Comparison of ENCODE assay signal across 8 cellular contexts in genomic region chr9:131733601-131734061, GRCh38. TPM values are rescaled to one million over a fixed set of nuclear protein-coding genes. Genes with fewer than 3 reads are reported as not detected.
A peak's percentile ranks its signal among the peaks of the same experiment; 100 is the strongest.
DNase-seq lines count a peak whose midpoint lies in the region; ATAC-seq and TF ChIP-seq lines count a peak whose summit lies in the region.

No MANE protein-coding gene starts in this region.

- intact Hi-C loops in HCT116 (cut with micrococcal nuclease) (no loop called here), MCF 10A (cut with micrococcal nuclease) (loop anchor here (1.0 to 5.0 kb wide), 2 partner anchors 19 to 81 kb away; no protein-coding TSS in a partner anchor)

- peak overlapping the region; percentile 55 for H3K4me2 ChIP-seq in HCT116 (ENCODE audit: low read length)

- CTCF ChIA-PET in HCT116 (lab: Charles Lee) (no interaction called here), MCF 10A (lab: Yijun Ruan, JAX) (interaction anchor here (0.8 to 1.4 kb wide), 4 partner anchors 16 to 142 kb away, joined by 3 to 4 read pairs (median 3); no protein-coding TSS in a partner anchor)

- H4K20me1 ChIP-seq in HCT116 (ENCODE audit: insufficient read depth), result no peaks in the 10 kb centered on the region

- peak overlapping the region; percentile 52 for H3K27ac ChIP-seq in HCT116 (ENCODE audit: low read depth, low read length)
- H3K27ac ChIP-seq in liver (ENCODE audit: low read depth in 1 of 2, low read length in 2 of 2), result peak overlapping the region; percentile 72 to 81

- no peaks in the 10 kb centered on the region for H3K27me3 Mint-ChIP-seq in MCF 10A (ENCODE audit: insufficient read depth, unreplicated experiment)
- no peaks in the 10 kb centered on the region for H3K27me3 Mint-ChIP-seq in type B pancreatic cell

- H3K9ac ChIP-seq in HCT116 (ENCODE audit: low read length) (no peak overlapping the region; the same call in 1 of the 2 replicates), liver (ENCODE audit: low read depth in 1 of 2, low read length in 2 of 2) (peak overlapping the region in 1 of 2 donors; percentile 23)

- H3K4me1 Mint-ChIP-seq in MCF 10A (ENCODE audit: insufficient read depth, unreplicated experiment) (peaks cover 56% of the 10 kb centered on the region), type B pancreatic cell (ENCODE audit: unreplicated experiment) (peaks cover 62% of the 10 kb centered on the region)

- BruUV-seq in HCT116 (replicated peaks; lab: Mats Ljungman, UMichigan), result no TSS peak
- no TSS peak for BruUV-seq in MCF 10A (replicated peaks; lab: Mats Ljungman, UMichigan)

- no peak for TF ChIP-seq POLR2A in HCT116 (IDR thresholded peaks at IDR 0.05; ENCODE audit: borderline replicate concordance, extremely low read depth, insufficient read depth, insufficient read length)

- RAD21 ChIA-PET in HCT116 (lab: Charles Lee; ENCODE audit: low non-redundant PET in 1 of 2, low total read pairs in 2 of 2, uncharacterized antibody in 2 of 2, unreplicated experiment in 2 of 2), result no interaction called here

- H3K4me3 Mint-ChIP-seq in MCF 10A (ENCODE audit: unreplicated experiment) (peak overlapping the region; percentile 52), type B pancreatic cell (peak overlapping the region; percentile 7)

- no peak overlapping the region for H2AFZ ChIP-seq in HCT116 (ENCODE audit: low read depth, low read length, poor library complexity, severe bottlenecking)

- H3K27ac Mint-ChIP-seq in MCF 10A (ENCODE audit: low read depth, unreplicated experiment) (peak overlapping the region; percentile 72), type B pancreatic cell (peak overlapping the region; percentile 64)

- POLR2A ChIA-PET in HCT116 (lab: Charles Lee), result interaction anchor here (1.4 kb wide), 1 partner anchor 55 kb away, joined by 4 read pairs; no protein-coding TSS in a partner anchor
- POLR2A ChIA-PET in MCF 10A (lab: Yijun Ruan, JAX), result interaction anchor here (0.9 to 4.7 kb wide), 11 partner anchors 19 to 360 kb away, joined by 3 to 57 read pairs (median 11); no protein-coding TSS in a partner anchor

- TF ChIP-seq RAD21 in HCT116 (IDR thresholded peaks at IDR 0.05; ENCODE audit: low read depth), result no peak
- TF ChIP-seq RAD21 in liver (IDR thresholded peaks at IDR 0.05), result no peak

- no peaks in the 10 kb centered on the region for H3K27me3 ChIP-seq in HCT116 (ENCODE audit: insufficient read depth, low read length)
- no peaks in the 10 kb centered on the region for H3K27me3 ChIP-seq in liver (ENCODE audit: control insufficient read depth in 4 of 4, insufficient read depth in 4 of 4, low read length in 3 of 4)

- H3K9me2 ChIP-seq in HCT116 (ENCODE audit: insufficient read depth), result no peaks in the 10 kb centered on the region

- H3K9me3 ChIP-seq in HCT116 (ENCODE audit: control insufficient read depth in 1 of 2, insufficient read depth in 1 of 2, low read depth in 1 of 2, low read length in 2 of 2) (no peaks in the 10 kb centered on the region), liver (ENCODE audit: control insufficient read depth in 4 of 4, low read length in 3 of 4) (no peaks in the 10 kb centered on the region)

- DNase-seq in AG10803 (ENCODE audit: low read depth), result peak; percentile 94
- no peak for DNase-seq in HCT116 (ENCODE audit: low read depth, low spot score)
- peak; percentile 90 for DNase-seq in MCF 10A (ENCODE audit: unreplicated experiment)
- no peak for DNase-seq in type B pancreatic cell (ENCODE audit: extremely low spot score, unreplicated experiment)
- no peak for DNase-seq in NCI-H1048 (lab: John Stamatoyannopoulos, UW)

- H3K36me3 Mint-ChIP-seq in MCF 10A (ENCODE audit: insufficient read depth, unreplicated experiment) (peaks cover 4% of the 10 kb centered on the region), type B pancreatic cell (peaks cover 9% of the 10 kb centered on the region)

- WGBS in liver, result 73% methylated on average over 15 of the region's 15 CpGs

- no peaks in the 10 kb centered on the region for H3K9me3 Mint-ChIP-seq in MCF 10A (ENCODE audit: unreplicated experiment)
- H3K9me3 Mint-ChIP-seq in type B pancreatic cell, result no peaks in the 10 kb centered on the region

- H3K79me2 ChIP-seq in HCT116 (ENCODE audit: insufficient read depth, low read length), result peaks cover 88% of the 10 kb centered on the region

- H3K4me3 ChIP-seq in AG10803 (ENCODE audit: low read length) (no peak overlapping the region), HCT116 (replicated peaks in 1 of 2; ENCODE audit: low read depth in 1 of 2, low read length in 2 of 2) (no peak overlapping the region), liver (ENCODE audit: low read depth in 1 of 3, low read length in 3 of 3) (no peak overlapping the region)

- peak; percentile 79 for ATAC-seq in HCT116
- ATAC-seq in SK-N-SH treated with all-trans-retinoic acid at 6 μM for 48 hours, result peak; percentile 97
- no peak for ATAC-seq in HG03565 (IDR thresholded peaks at IDR 0.05; ENCODE audit: unreplicated experiment)

- TF ChIP-seq CTCF in AG10803 (conservative IDR thresholded peaks at IDR 0.05; ENCODE audit: low read length) (no peak), HCT116 (IDR thresholded peaks at IDR 0.05 in 2 of 3, conservative IDR thresholded peaks at IDR 0.05 in 1 of 3; ENCODE audit: borderline replicate concordance in 1 of 3, insufficient read depth in 1 of 3, low read depth in 2 of 3, low read length in 2 of 3) (no peak), MCF 10A (IDR thresholded peaks at IDR 0.05; ENCODE audit: unreplicated experiment) (no peak), liver (IDR thresholded peaks at IDR 0.05; ENCODE audit: low read depth, low read length, missing input control) (no peak), type B pancreatic cell (conservative IDR thresholded peaks at IDR 0.05) (no peak)

- 0 out of 4 replicates have a peak, but pooled peaks cover 0 to 3% of the 10 kb centered on the region in 2 experiments for H3K36me3 ChIP-seq in HCT116 (ENCODE audit: control insufficient read depth in 1 of 2, insufficient read depth in 2 of 2, low read length in 2 of 2)
- no peaks in the 10 kb centered on the region for H3K36me3 ChIP-seq in liver (ENCODE audit: control insufficient read depth in 4 of 4, insufficient read depth in 3 of 4, low read depth in 1 of 4, low read length in 3 of 4)

- H3K4me1 ChIP-seq in HCT116 (ENCODE audit: control insufficient read depth in 1 of 2, insufficient read depth in 2 of 2, low read length in 2 of 2) (peaks cover 29 to 38% of the 10 kb centered on the region in 2 experiments), liver (ENCODE audit: control insufficient read depth in 4 of 4, insufficient read depth in 4 of 4, low read length in 3 of 4) (peaks cover 28 to 70% (median 63%) of the 10 kb centered on the region in 4 donors)

TF ChIP-seq in HCT116, 20 proteins besides CTCF, POLR2A, EP300 and RAD21 (continues in another document):
- TF ChIP-seq ZBTB33 (IDR thresholded peaks at IDR 0.05; ENCODE audit: extremely low read depth, insufficient replicate concordance, low read length), result no peak

TF ChIP-seq in SK-N-SH treated with all-trans-retinoic acid at 6 μM for 48 hours, 23 proteins besides CTCF, POLR2A, EP300 and RAD21:
- TF ChIP-seq CSDC2 (CRISPR knock-in tag; IDR thresholded peaks at IDR 0.05), result no peak
- TF ChIP-seq ZFP30 (CRISPR knock-in tag; IDR thresholded peaks at IDR 0.05), result no peak
- TF ChIP-seq ISL1 (CRISPR knock-in tag; IDR thresholded peaks at IDR 0.05), result peak; percentile 59
- 0 out of 2 replicates have a peak, but pooled peaks have one; percentile 46 for TF ChIP-seq ZNF70 (CRISPR knock-in tag; IDR thresholded peaks at IDR 0.05)

TF ChIP-seq in liver, 16 proteins besides CTCF, POLR2A, EP300 and RAD21:
- TF ChIP-seq RXRA (IDR thresholded peaks at IDR 0.05), result no peak
- no peak for TF ChIP-seq NR2F2 (IDR thresholded peaks at IDR 0.05)
- no peak for TF ChIP-seq FOXA1 (IDR thresholded peaks at IDR 0.05)
- TF ChIP-seq ZBTB33 (IDR thresholded peaks at IDR 0.05), result no peak
- no peak for TF ChIP-seq HNF4A (conservative IDR thresholded peaks at IDR 0.05)
- TF ChIP-seq EGR1 (IDR thresholded peaks at IDR 0.05; ENCODE audit: low read depth in 2 of 2), result no peak
- no peak for TF ChIP-seq YY1 (IDR thresholded peaks at IDR 0.05)

RNA-seq across cellular contexts. Expression of gene RAPGEF1, which starts 6.2 kb away (rescaled TPM):
- 43.0 TPM for total RNA-seq in HCT116 (2021; ENCODE audit: unreplicated experiment)
- polyA plus RNA-seq in HCT116 (2012), result 27.9 and 28.4 TPM in 2 replicates
- total RNA-seq in MCF 10A (2022), result 55.4 and 73.0 TPM in 2 replicates
- 10 to 100 TPM; 14.1 to 19.6 TPM for total RNA-seq in liver
- polyA plus RNA-seq in liver, result 10 to 100 TPM in 1 of 2 donors, 1 to 10 TPM in 1; 5.6 to 19.7 TPM
- total RNA-seq in type B pancreatic cell (ENCODE audit: low replicate concordance), result 45.9 and 51.5 TPM in 2 replicates

Comparison
In these comparisons a context has a peak if more than half of its experiments do, and no peak if none do; other contexts are left out.
1. DNase-seq: peak in AG10803 (single experiment) and MCF 10A (single experiment); none in HCT116 (single experiment), type B pancreatic cell (single experiment) and NCI-H1048 (single experiment).